ENCODE assay signal across 15 cellular contexts in genomic region chr9:79264511-79265448, GRCh38.
DNase-seq lines count a peak whose midpoint lies in the region; ATAC-seq, FAIRE-seq and TF ChIP-seq lines count a peak whose summit lies in the region.
"Had no signal": no experiment of that assay in that cellular context is flagged by ENCODE, and none has a peak within 500 bp of the region (broad histone marks: within the 10 kb centered on the region; RNA-seq: fewer than 3 reads in every experiment).

No MANE protein-coding gene starts in this region.

- no peaks in the 10 kb centered on the region for H4K20me1 ChIP-seq in smooth muscle cell (ENCODE audit: low read depth)

- no peak for ATAC-seq in heart right ventricle
- ATAC-seq: gastrocnemius medialis; stimulated activated naive CD8-positive, alpha-beta T cell treated with anti-CD3 and anti-CD28 coated beads, Interleukin-15, amount 100 ng/mL, for 72 hours had no signal

- H3K9ac ChIP-seq in smooth muscle cell (ENCODE audit: low read depth) = no peak overlapping the region

- H3K9me3 ChIP-seq in smooth muscle cell (replicated peaks; ENCODE audit: low read depth) (no peaks in the 10 kb centered on the region), heart right ventricle (no peaks in the 10 kb centered on the region)
- H3K9me3 ChIP-seq: adrenal gland, gastrocnemius medialis, SJCRH30 had no signal

- no peak for TF ChIP-seq CTCF in smooth muscle cell (IDR thresholded peaks at IDR 0.05; ENCODE audit: borderline replicate concordance, insufficient read depth, poor library complexity, severe bottlenecking)
- no peak for TF ChIP-seq CTCF in heart right ventricle (IDR thresholded peaks at IDR 0.05)

- no peak overlapping the region for H2AFZ ChIP-seq in smooth muscle cell (ENCODE audit: low read depth)

- no peak for FAIRE-seq in urothelium cell line (lab: Jason Lieb, UNC)

- H3K27me3 ChIP-seq in smooth muscle cell (ENCODE audit: low read depth) = peaks cover 14% of the 10 kb centered on the region
- H3K27me3 ChIP-seq in heart right ventricle = peaks cover 0 to 9% (median 0%) of the 10 kb centered on the region in 7 donors
- H3K27me3 ChIP-seq: adrenal gland, gastrocnemius medialis, SJCRH30 had no signal

- no peaks in the 10 kb centered on the region for H3K79me2 ChIP-seq in smooth muscle cell (ENCODE audit: low read depth)

- H3K4me2 ChIP-seq in smooth muscle cell = peak overlapping the region; percentile 61

- H3K36me3 ChIP-seq in smooth muscle cell (ENCODE audit: low read depth) (no peaks in the 10 kb centered on the region), heart right ventricle (no peaks in the 10 kb centered on the region)
- H3K36me3 ChIP-seq: adrenal gland, gastrocnemius medialis, SJCRH30 had no signal

- H3K27ac ChIP-seq in smooth muscle cell (ENCODE audit: low read depth) (no peak overlapping the region), heart right ventricle (no peak overlapping the region)
- H3K27ac ChIP-seq: adrenal gland, gastrocnemius medialis, SJCRH30 had no signal

- peaks cover 7% of the 10 kb centered on the region for H3F3A ChIP-seq in smooth muscle cell (ENCODE audit: low read depth)

- intact Hi-C loops in heart right ventricle (cut with DNase I) = no loop called here

- in situ Hi-C loops in KBM-7 (cut with MboI; ENCODE audit: low pct_unique_long_range_greater_than_20kb, low sequenced_read_pairs) = no loop called here

- DNase-seq in GM04504 (ENCODE audit: low read depth) = peak; percentile 44
- DNase-seq in NCI-H2081 (lab: John Stamatoyannopoulos, UW) = peak; percentile 91 to 98
- peak; percentile 32 for DNase-seq in astrocyte of the hippocampus (ENCODE audit: low read depth, low spot score)
- no peak for DNase-seq in smooth muscle cell (lab: John Stamatoyannopoulos, UW; ENCODE audit: unreplicated experiment)
- DNase-seq in NCI-H526 (lab: John Stamatoyannopoulos, UW) = no peak
- DNase-seq in heart right ventricle = no peak
- DNase-seq in urothelium cell line (ENCODE audit: low spot score) = no peak
- no peak for DNase-seq in KBM-7
- DNase-seq: activated B cell treated with CpG ODN at 0.5 μM for 24 hours; gastrocnemius medialis; mammary epithelial cell; stimulated activated CD4-positive, alpha-beta T cell treated with anti-CD3 and anti-CD28 coated beads, Interleukin-4, amount 100 ng/mL, for 24 hours; stimulated activated naive CD8-positive, alpha-beta T cell treated with anti-CD3 and anti-CD28 coated beads, Interleukin-15, amount 100 ng/mL, for 72 hours had no signal

- H3K4me3 ChIP-seq in smooth muscle cell (no peak overlapping the region), heart right ventricle (no peak overlapping the region)
- H3K4me3 ChIP-seq: adrenal gland, gastrocnemius medialis, SJCRH30 had no signal

- H3K4me1 ChIP-seq in smooth muscle cell (ENCODE audit: low read depth) = no peaks in the 10 kb centered on the region
- H3K4me1 ChIP-seq in heart right ventricle = no peaks in the 10 kb centered on the region
- H3K4me1 ChIP-seq: adrenal gland, gastrocnemius medialis, SJCRH30 had no signal

- WGBS in smooth muscle cell (ENCODE audit: low lambda C conversion rate) = 53% methylated on average over 11 of the region's 11 CpGs
- 68 to 78% methylated on average over 11 of the region's 11 CpGs for WGBS in heart right ventricle, 2 donors

Comparison
In these comparisons a context has a peak if more than half of its experiments do, and no peak if none do; other contexts are left out.
1. DNase-seq: peak in GM04504 (single experiment), NCI-H2081 (2 of 2) and astrocyte of the hippocampus (single experiment); none in smooth muscle cell (single experiment), NCI-H526 (0 of 2), heart right ventricle (0 of 2), urothelium cell line (single experiment) and KBM-7 (single experiment).